Comparison of ENCODE assay signal across 1 cellular context in the genomic region with DNA sequence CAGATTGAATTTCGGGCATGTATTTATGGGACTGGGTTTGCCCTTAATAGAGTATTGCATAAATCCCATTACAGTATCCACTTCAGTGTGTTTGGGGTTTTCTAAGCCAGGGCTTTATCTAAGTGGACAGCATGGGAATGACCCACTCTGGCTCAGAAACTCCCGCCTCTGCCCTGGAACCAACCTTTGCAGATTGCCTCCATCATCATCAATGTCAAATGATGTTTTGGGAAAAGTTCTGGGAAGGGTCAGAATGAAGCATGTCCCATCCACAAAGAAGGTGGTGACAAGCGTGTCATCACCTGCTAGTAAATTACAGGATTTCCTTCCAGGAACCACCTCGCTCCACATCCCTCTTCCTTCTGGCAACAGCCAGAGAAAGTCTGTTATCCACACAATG.
TF ChIP-seq lines count a peak whose summit lies in the region.

No MANE protein-coding gene starts in this region.

TF ChIP-seq in H1, 55 proteins besides CTCF, POLR2A, EP300 and RAD21:
- no peak for TF ChIP-seq CHD2 (IDR thresholded peaks at IDR 0.05; ENCODE audit: low read length)
- TF ChIP-seq CHD1 (IDR thresholded peaks at IDR 0.05; ENCODE audit: low read depth, low read length) = no peak
- no peak for TF ChIP-seq JUN (IDR thresholded peaks at IDR 0.05; ENCODE audit: low read depth, low read length)
- no peak for TF ChIP-seq HDAC6 (IDR thresholded peaks at IDR 0.05; ENCODE audit: low read depth, low read length)
- no peak for TF ChIP-seq BRCA1 (IDR thresholded peaks at IDR 0.05; ENCODE audit: low read depth, low read length)
